1 cellular context compared by ENCODE assay signal in the genomic region with DNA sequence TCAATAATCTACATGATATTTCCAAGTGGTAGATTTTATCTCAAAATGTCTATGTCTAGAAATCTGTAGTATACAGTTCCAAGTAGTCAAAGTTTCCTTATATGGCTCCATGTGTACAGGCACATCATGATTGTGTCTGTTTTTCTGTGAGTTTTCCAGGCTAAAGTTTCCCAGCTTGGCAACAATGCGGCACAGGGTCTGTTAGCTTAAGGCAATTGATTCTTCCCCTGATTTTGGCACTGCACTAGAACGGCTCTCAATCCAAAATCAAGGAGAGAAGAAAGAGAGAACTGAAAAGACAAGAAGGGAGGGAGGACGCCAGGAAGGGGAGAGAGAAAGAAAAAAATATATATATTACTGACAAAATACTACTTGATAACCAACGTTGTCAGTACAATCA.
TF ChIP-seq lines count a peak whose summit lies in the region.

No MANE protein-coding gene starts in this region.

TF ChIP-seq in endothelial cell of umbilical vein, 7 proteins besides CTCF, POLR2A, EP300 and RAD21:
- no peak for TF ChIP-seq MYC (IDR thresholded peaks at IDR 0.05; ENCODE audit: low read depth, low read length)
- TF ChIP-seq GATA2 (IDR thresholded peaks at IDR 0.05; ENCODE audit: insufficient read depth, insufficient read length, low read depth, low read length): peak; percentile 26
